8 cellular contexts compared by ENCODE assay signal in the genomic region with DNA sequence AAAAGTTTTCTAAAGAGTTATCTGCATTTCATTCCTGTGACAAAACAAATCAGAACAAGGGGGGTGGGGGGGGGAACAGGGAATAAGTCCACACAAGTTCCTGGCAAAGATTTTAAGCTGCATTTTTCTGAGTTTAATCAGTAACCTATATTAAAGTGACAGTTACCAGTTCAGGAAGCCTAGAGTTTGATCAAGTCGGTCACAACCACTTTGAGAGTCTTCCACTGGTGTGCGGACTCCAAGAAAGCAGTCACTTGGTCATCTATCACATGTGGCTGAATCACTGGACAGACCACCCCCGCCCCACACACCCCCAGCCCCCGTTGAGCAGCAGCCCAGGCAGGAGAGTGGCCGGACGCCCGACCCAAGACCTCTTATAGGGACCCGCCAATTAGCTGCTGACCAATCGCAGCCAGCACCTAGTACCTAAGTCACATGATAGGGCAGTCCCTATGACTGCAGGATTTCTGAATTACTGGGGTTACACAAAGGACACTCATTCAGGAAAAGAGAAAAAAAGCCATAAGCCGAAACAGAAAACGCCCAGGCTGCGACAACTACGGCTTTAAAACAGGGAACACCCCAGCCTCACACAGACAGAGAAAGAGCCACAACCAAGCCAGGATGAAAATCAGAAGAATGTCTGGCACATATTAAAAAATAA.
DNase-seq lines count a peak whose midpoint lies in the region; ATAC-seq and TF ChIP-seq lines count a peak whose summit lies in the region.

No MANE protein-coding gene starts in this region.

- H3K27ac ChIP-seq in AG04450 (ENCODE audit: low read depth, low read length) (peak overlapping the region; percentile 81), Peyer's patch (peak overlapping the region; percentile 76 to 87 (median 82))

- peaks cover 64% of the 10 kb centered on the region for H3K4me1 Mint-ChIP-seq in brain

- H3K36me3 Mint-ChIP-seq in brain = no peaks in the 10 kb centered on the region

- H3K36me3 ChIP-seq in Peyer's patch = no peaks in the 10 kb centered on the region

- H3K27me3 Mint-ChIP-seq in brain = no peaks in the 10 kb centered on the region

- H3K9me3 ChIP-seq in AG04450 (ENCODE audit: control insufficient read depth, insufficient read depth, low read length) = no peaks in the 10 kb centered on the region
- no peaks in the 10 kb centered on the region for H3K9me3 ChIP-seq in Peyer's patch

- DNase-seq in AG04450 (ENCODE audit: low read depth, low spot score) (peak; percentile 71), Peyer's patch (peak; percentile 68 to 86 (median 74)), kidney tubule cell (ENCODE audit: low spot score) (peak; percentile 94), DMS153 treated with DMSO at 0.1 percent for 48 hours (lab: John Stamatoyannopoulos, UW; ENCODE audit: unreplicated experiment) (no peak)
- DNase-seq in stimulated activated CD4-positive, alpha-beta T cell treated with anti-CD3 and anti-CD28 coated beads, Interleukin-4, amount 100 ng/mL, for 48 hours (ENCODE audit: low read depth in 2 of 2) = peak; percentile 23 to 38

- peaks cover 0 to 7% (median 0%) of the 10 kb centered on the region in 4 donors for H3K4me1 ChIP-seq in Peyer's patch

- H3K27ac Mint-ChIP-seq in brain = peak overlapping the region; percentile 71 to 97 (median 90)

- ATAC-seq in GM18519 (IDR thresholded peaks at IDR 0.05; ENCODE audit: low FRiP score, unreplicated experiment) = peak; percentile 73
- peak; percentile 78 for ATAC-seq in HG02885 (IDR thresholded peaks at IDR 0.05; ENCODE audit: poor library complexity, unreplicated experiment)

- POLR2A ChIA-PET in AG04450 (lab: Yijun Ruan, JAX) = interaction anchor here (0.6 to 3.4 kb wide), 11 partner anchors 11 to 606 kb away, joined by 3 to 36 read pairs (median 4); no protein-coding TSS in a partner anchor

- H3K4me3 ChIP-seq in AG04450 (ENCODE audit: low read depth, low read length) = peak overlapping the region; percentile 62
- H3K4me3 ChIP-seq in Peyer's patch = peak overlapping the region; percentile 33 to 55 (median 44)

- H3K9me3 Mint-ChIP-seq in brain = no peaks in the 10 kb centered on the region

- no peaks in the 10 kb centered on the region for H3K27me3 ChIP-seq in AG04450 (ENCODE audit: control insufficient read depth, insufficient read depth, low read length)
- no peaks in the 10 kb centered on the region for H3K27me3 ChIP-seq in Peyer's patch

- CTCF ChIA-PET in AG04450 (lab: Charles Lee) = interaction anchor here (0.6 to 1.3 kb wide), 3 partner anchors 32 to 607 kb away, joined by 3 to 4 read pairs (median 4); no protein-coding TSS in a partner anchor

- H3K4me3 Mint-ChIP-seq in brain = peak overlapping the region; percentile 76 to 94 (median 83)

- TF ChIP-seq POLR2A in Peyer's patch (IDR thresholded peaks at IDR 0.05) = peak in 1 of 2 donors; percentile 55

- TF ChIP-seq CTCF in AG04450 (IDR thresholded peaks at IDR 0.05; ENCODE audit: low read depth, low read length) (no peak), Peyer's patch (IDR thresholded peaks at IDR 0.05) (no peak), brain (conservative IDR thresholded peaks at IDR 0.05) (no peak)
